Comparison of ENCODE assay signal across 1 cellular context in the genomic region with DNA sequence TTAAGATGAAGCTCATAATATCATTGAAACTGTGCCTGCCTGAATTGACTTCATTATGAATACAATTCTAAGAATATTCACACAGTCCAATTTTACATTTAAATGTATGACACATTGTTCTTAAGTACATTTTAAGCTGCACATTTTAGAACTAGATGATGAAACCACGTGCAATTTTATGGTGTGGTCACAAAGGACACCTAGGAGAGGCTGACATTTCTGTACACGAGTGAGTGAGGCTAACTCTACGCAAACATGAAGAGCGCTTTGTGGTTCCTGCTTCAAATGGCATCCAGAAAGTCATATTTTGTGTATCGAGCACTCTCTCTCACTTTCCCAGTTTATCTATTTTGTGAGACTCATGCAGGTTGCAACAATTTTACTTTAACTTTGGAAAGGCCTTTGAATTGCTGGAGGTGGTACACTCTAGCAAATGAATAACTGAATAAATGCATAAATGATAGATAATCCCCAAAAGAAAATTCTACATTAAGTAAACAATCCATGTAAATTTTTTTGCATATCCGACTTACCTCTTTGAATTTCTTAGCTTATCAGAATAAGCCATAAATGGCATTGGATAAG.
TF ChIP-seq lines count a peak whose summit lies in the region.

No MANE protein-coding gene starts in this region.

TF ChIP-seq in HCT116, 20 proteins besides CTCF, POLR2A, EP300 and RAD21:
- TF ChIP-seq JUND (IDR thresholded peaks at IDR 0.05): no peak
- peak; percentile 51; the same call in 1 of the 2 replicates for TF ChIP-seq MAX (IDR thresholded peaks at IDR 0.05)
- TF ChIP-seq ZFX (IDR thresholded peaks at IDR 0.05): no peak
- TF ChIP-seq ZNF274 (IDR thresholded peaks at IDR 0.05; ENCODE audit: low read depth, low read length): no peak
- TF ChIP-seq CEBPB (IDR thresholded peaks at IDR 0.05; ENCODE audit: low read depth): peak; percentile 65
- TF ChIP-seq SRF (IDR thresholded peaks at IDR 0.05; ENCODE audit: low read depth): no peak
- no peak for TF ChIP-seq CBX3 (IDR thresholded peaks at IDR 0.05; ENCODE audit: low read depth)
